Comparison of ENCODE assay signal across 1 cellular context in genomic region chr1:167304165-167304564, GRCh38.
A peak's percentile ranks its signal among the peaks of the same experiment; 100 is the strongest.
TF ChIP-seq lines count a peak whose summit lies in the region.

No MANE protein-coding gene starts in this region.

TF ChIP-seq in K562, 482 proteins besides CTCF, POLR2A, EP300 and RAD21 (continued from another document):
- no peak for TF ChIP-seq UBTF (IDR thresholded peaks at IDR 0.05; ENCODE audit: borderline replicate concordance in 1 of 2, low read depth in 2 of 2, low read length in 2 of 2)
- TF ChIP-seq CREB3L1 (IDR thresholded peaks at IDR 0.05; ENCODE audit: borderline replicate concordance, low read depth) = no peak
- no peak for TF ChIP-seq ZBTB33 (CRISPR knock-in tag; IDR thresholded peaks at IDR 0.05)
- TF ChIP-seq SMAD2 (IDR thresholded peaks at IDR 0.05; ENCODE audit: low read depth, low read length) = no peak
- TF ChIP-seq BCOR (IDR thresholded peaks at IDR 0.05) = 0 out of 2 replicates have a peak, but pooled peaks have one; percentile 40
- no peak for TF ChIP-seq GATA2 (CRISPR knock-in tag; IDR thresholded peaks at IDR 0.05)
- TF ChIP-seq HDAC2 (IDR thresholded peaks at IDR 0.05) = 0 out of 2 replicates have a peak, but pooled peaks have one; percentile 34
- TF ChIP-seq CHD4 (IDR thresholded peaks at IDR 0.05; ENCODE audit: insufficient read depth, insufficient replicate concordance, low read depth, low read length, poor library complexity, severe bottlenecking) = peak; percentile 32
- TF ChIP-seq ADNP (tag; IDR thresholded peaks at IDR 0.05) = peak; percentile 62
- TF ChIP-seq CSDE1 (IDR thresholded peaks at IDR 0.05) = no peak
- no peak for TF ChIP-seq MNT (conservative IDR thresholded peaks at IDR 0.05)
- no peak for TF ChIP-seq POLR2G (IDR thresholded peaks at IDR 0.05; ENCODE audit: low read depth, low read length)
